Comparison of ENCODE assay signal across 8 cellular contexts in genomic region chr3:101848326-101848725, GRCh38. TPM values are rescaled to one million over a fixed set of nuclear protein-coding genes. Genes with fewer than 3 reads are reported as not detected.
DNase-seq lines count a peak whose midpoint lies in the region; ATAC-seq and TF ChIP-seq lines count a peak whose summit lies in the region.

No MANE protein-coding gene starts in this region.

- no peaks in the 10 kb centered on the region for H3K9me3 ChIP-seq in right lobe of liver

- no peak for TF ChIP-seq POLR2A in right lobe of liver (IDR thresholded peaks at IDR 0.05)

- H3K4me1 Mint-ChIP-seq in T-helper 2 cell treated with Interferon-gamma antibody and Interleukin-4, amounts not matched to agents 5 μg/mL and 100 μg/mL, for 36 hours (ENCODE audit: low read depth) = peaks cover 37% of the 10 kb centered on the region
- peaks cover 31% of the 10 kb centered on the region for H3K4me1 Mint-ChIP-seq in activated naive CD8-positive, alpha-beta T cell treated with anti-CD3 and anti-CD28 coated beads, Interleukin-2, amount 10 ng/mL, durations not matched to agents 7 days and 5 days

- H3K27ac ChIP-seq in right lobe of liver = peak overlapping the region; percentile 96 to 98 (median 98)
- H3K27ac ChIP-seq in substantia nigra (ENCODE audit: low read depth, low read length, poor library complexity, severe bottlenecking) = peak overlapping the region; percentile 87

- peak overlapping the region; percentile 75 for H3K4me3 Mint-ChIP-seq in T-helper 2 cell treated with Interferon-gamma antibody and Interleukin-4, amounts not matched to agents 5 μg/mL and 100 μg/mL, for 36 hours
- H3K4me3 Mint-ChIP-seq in activated naive CD8-positive, alpha-beta T cell treated with anti-CD3 and anti-CD28 coated beads, Interleukin-2, amount 10 ng/mL, durations not matched to agents 7 days and 5 days = peak overlapping the region; percentile 74

- WGBS in right lobe of liver (ENCODE audit: insufficient coverage, low coverage, low lambda C conversion rate, missing lambda C conversion rate) = 16% methylated on average over 3 of the region's 3 CpGs

- TF ChIP-seq CTCF in right lobe of liver (IDR thresholded peaks at IDR 0.05) = no peak

- peak overlapping the region; percentile 79 to 88 (median 80) for H3K4me3 ChIP-seq in right lobe of liver

- H3K27ac Mint-ChIP-seq in T-helper 2 cell treated with Interferon-gamma antibody and Interleukin-4, amounts not matched to agents 5 μg/mL and 100 μg/mL, for 36 hours = peak overlapping the region; percentile 82
- H3K27ac Mint-ChIP-seq in activated naive CD8-positive, alpha-beta T cell treated with anti-CD3 and anti-CD28 coated beads, Interleukin-2, amount 10 ng/mL, durations not matched to agents 7 days and 5 days = peak overlapping the region; percentile 84

- DNase-seq in T-helper 2 cell treated with Interferon-gamma antibody and Interleukin-4, amounts not matched to agents 5 μg/mL and 100 μg/mL, for 36 hours (ENCODE audit: low spot score) = no peak
- no peak for DNase-seq in T-helper 2 cell
- DNase-seq in activated naive CD8-positive, alpha-beta T cell treated with anti-CD3 and anti-CD28 coated beads, Interleukin-2, amount 10 ng/mL, durations not matched to agents 7 days and 5 days = no peak
- DNase-seq in right lobe of liver = no peak
- DNase-seq in substantia nigra (lab: John Stamatoyannopoulos, UW) = no peak
- DNase-seq in activated naive CD4-positive, alpha-beta T cell treated with anti-CD3 and anti-CD28 coated beads, Interleukin-2, amount 50 U/mL, for 16 hours = no peak

- H3K27me3 ChIP-seq in right lobe of liver = no peaks in the 10 kb centered on the region

- H3K27me3 Mint-ChIP-seq in T-helper 2 cell treated with Interferon-gamma antibody and Interleukin-4, amounts not matched to agents 5 μg/mL and 100 μg/mL, for 36 hours (ENCODE audit: low read depth) = no peaks in the 10 kb centered on the region
- H3K27me3 Mint-ChIP-seq in activated naive CD8-positive, alpha-beta T cell treated with anti-CD3 and anti-CD28 coated beads, Interleukin-2, amount 10 ng/mL, durations not matched to agents 7 days and 5 days = no peaks in the 10 kb centered on the region

- ATAC-seq in activated naive CD8-positive, alpha-beta T cell treated with anti-CD3 and anti-CD28 coated beads, Interleukin-2, amount 10 ng/mL, durations not matched to agents 7 days and 5 days (ENCODE audit: low read depth) = no peak
- ATAC-seq in right lobe of liver = peak; percentile 25 to 58 (median 40)
- ATAC-seq in HG03520 (IDR thresholded peaks at IDR 0.05; ENCODE audit: unreplicated experiment) = no peak
- no peak for ATAC-seq in HG03439 (IDR thresholded peaks at IDR 0.05; ENCODE audit: unreplicated experiment)

- intact Hi-C loops in right lobe of liver (cut with DNase I) = no loop called here

- peaks cover 0 to 28% (median 11%) of the 10 kb centered on the region in 4 donors for H3K4me1 ChIP-seq in right lobe of liver

- peaks cover 11 to 15% (median 14%) of the 10 kb centered on the region in 4 donors for H3K36me3 ChIP-seq in right lobe of liver

- no peaks in the 10 kb centered on the region for H3K9me3 Mint-ChIP-seq in T-helper 2 cell treated with Interferon-gamma antibody and Interleukin-4, amounts not matched to agents 5 μg/mL and 100 μg/mL, for 36 hours
- no peaks in the 10 kb centered on the region for H3K9me3 Mint-ChIP-seq in activated naive CD8-positive, alpha-beta T cell treated with anti-CD3 and anti-CD28 coated beads, Interleukin-2, amount 10 ng/mL, durations not matched to agents 7 days and 5 days

- POLR2A ChIA-PET in activated naive CD8-positive, alpha-beta T cell treated with anti-CD3 and anti-CD28 coated beads, Interleukin-2, amount 10 ng/mL, durations not matched to agents 7 days and 5 days (lab: Charles Lee) = interaction anchor here (0.8 to 5.1 kb wide), 6 partner anchors 13 to 265 kb away, joined by 5 to 124 read pairs (median 10); no protein-coding TSS in a partner anchor

- peaks cover 33% of the 10 kb centered on the region for H3K36me3 Mint-ChIP-seq in T-helper 2 cell treated with Interferon-gamma antibody and Interleukin-4, amounts not matched to agents 5 μg/mL and 100 μg/mL, for 36 hours (ENCODE audit: low read depth)
- peaks cover 36% of the 10 kb centered on the region for H3K36me3 Mint-ChIP-seq in activated naive CD8-positive, alpha-beta T cell treated with anti-CD3 and anti-CD28 coated beads, Interleukin-2, amount 10 ng/mL, durations not matched to agents 7 days and 5 days

RNA-seq across cellular contexts. Expression of gene NFKBIZ, which starts 1.0 kb away (rescaled TPM):
- total RNA-seq in activated naive CD8-positive, alpha-beta T cell treated with anti-CD3 and anti-CD28 coated beads, Interleukin-2, amount 10 ng/mL, durations not matched to agents 7 days and 5 days = 10 to 100 TPM; 72.5 to 76.3 TPM
- total RNA-seq in right lobe of liver = 10 to 100 TPM; 23.4 to 83.1 (median 44.4) TPM

Comparison
In these comparisons a context has a peak if more than half of its experiments do, and no peak if none do; other contexts are left out.
1. ATAC-seq: peak in right lobe of liver (4 of 4); none in activated naive CD8-positive, alpha-beta T cell treated with anti-CD3 and anti-CD28 coated beads, Interleukin-2, amount 10 ng/mL, durations not matched to agents 7 days and 5 days (single experiment), HG03520 (single experiment) and HG03439 (single experiment).